Comparison of ENCODE assay signal across 17 cellular contexts in the genomic region with DNA sequence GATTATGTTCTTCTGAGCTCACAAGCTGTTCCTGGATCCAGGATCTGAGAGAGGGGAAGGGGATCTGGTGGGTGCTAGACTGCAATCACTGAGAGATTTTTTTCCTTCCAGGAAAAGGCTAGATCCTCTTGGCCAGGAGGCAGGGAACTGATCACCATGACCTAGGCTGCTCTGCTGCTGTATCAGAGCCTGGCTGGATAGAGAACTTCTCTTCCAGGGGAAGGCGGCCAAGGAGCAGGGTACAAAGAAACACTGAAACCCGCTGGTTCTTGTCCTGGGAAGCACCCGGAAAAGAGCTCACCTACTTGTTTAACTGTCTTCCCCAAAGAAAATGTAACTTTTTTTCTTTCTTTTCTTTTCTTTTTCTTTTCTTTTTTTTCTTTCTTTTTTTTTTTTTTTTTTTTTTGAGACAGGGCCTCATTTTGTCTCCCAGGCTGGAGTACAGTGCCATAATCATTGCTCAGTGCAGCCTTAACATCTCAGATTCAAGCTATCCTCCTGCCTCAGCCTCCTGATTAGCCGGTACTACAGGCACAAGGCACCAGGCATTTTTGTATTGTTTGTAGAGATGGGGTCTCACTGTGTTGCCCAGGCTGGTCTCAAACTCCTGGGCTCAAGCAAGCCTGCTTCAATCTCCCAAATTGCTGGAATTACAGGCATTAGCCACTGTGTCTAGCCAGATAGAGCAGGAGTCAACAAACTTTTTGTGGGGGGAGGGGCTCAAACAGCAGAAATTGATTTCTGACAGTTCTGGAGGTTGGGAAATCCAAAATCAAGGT. TPM values are rescaled to one million over a fixed set of nuclear protein-coding genes. Genes with fewer than 3 reads are reported as not detected.
DNase-seq lines count a peak whose midpoint lies in the region; ATAC-seq, FAIRE-seq and TF ChIP-seq lines count a peak whose summit lies in the region.
"Had no signal": no experiment of that assay in that cellular context is flagged by ENCODE, and none has a peak within 500 bp of the region (broad histone marks: within the 10 kb centered on the region; RNA-seq: fewer than 3 reads in every experiment).

No MANE protein-coding gene starts in this region.

- no peaks in the 10 kb centered on the region for H3K36me3 ChIP-seq in WERI-Rb-1
- H3K36me3 ChIP-seq in HepG2 (replicated peaks in 1 of 2; ENCODE audit: control insufficient read depth in 1 of 2, insufficient read depth in 2 of 2, low read length in 2 of 2), result no peaks in the 10 kb centered on the region
- no peaks in the 10 kb centered on the region for H3K36me3 ChIP-seq in MM.1S (replicated peaks; ENCODE audit: insufficient read depth, low read length)
- no peaks in the 10 kb centered on the region for H3K36me3 ChIP-seq in esophagus squamous epithelium

- in situ Hi-C loops in HepG2 (cut with HindIII; ENCODE audit: extremely low pct_ligation_motif_present, low pct_unique_long_range_greater_than_20kb), result no loop called here

- H3K9ac ChIP-seq in HepG2 (ENCODE audit: insufficient read depth, low read depth, low read length) (no peak overlapping the region), MM.1S (ENCODE audit: low read length) (no peak overlapping the region)
- H3K9ac ChIP-seq: SK-N-SH had no signal

- H4K20me1 ChIP-seq in HepG2 (ENCODE audit: insufficient read depth, low read length) (no peaks in the 10 kb centered on the region), MM.1S (ENCODE audit: insufficient read depth, low read length) (no peaks in the 10 kb centered on the region)

- H3K27me3 ChIP-seq in WERI-Rb-1 (ENCODE audit: insufficient read depth, low read depth, severe bottlenecking) (no peaks in the 10 kb centered on the region), HepG2 (ENCODE audit: control insufficient read depth in 1 of 2, insufficient read depth in 2 of 2, low read length in 2 of 2) (peaks cover 0 to 7% of the 10 kb centered on the region in 2 experiments; a peak in 3 of 5 replicates), MM.1S (replicated peaks; ENCODE audit: insufficient read depth, low read length) (no peaks in the 10 kb centered on the region), esophagus squamous epithelium (peaks cover 0 to 10% (median 0%) of the 10 kb centered on the region in 4 donors)

- no peaks in the 10 kb centered on the region for H3K36me3 Mint-ChIP-seq in activated naive CD4-positive, alpha-beta T cell treated with anti-CD3 and anti-CD28 coated beads for 36 hours (ENCODE audit: low read depth)
- H3K36me3 Mint-ChIP-seq: CD4-positive, CD25-positive, alpha-beta regulatory T cell had no signal

- TF ChIP-seq RAD21 in HepG2 (CRISPR knock-in tag; IDR thresholded peaks at IDR 0.05), result no peak

- no peak overlapping the region for H3K4me3 Mint-ChIP-seq in activated naive CD4-positive, alpha-beta T cell treated with anti-CD3 and anti-CD28 coated beads for 36 hours
- H3K4me3 Mint-ChIP-seq: CD4-positive, CD25-positive, alpha-beta regulatory T cell; HFFc6 had no signal

- no peaks in the 10 kb centered on the region for H3K79me2 ChIP-seq in HepG2 (ENCODE audit: insufficient read depth, low read length)
- H3K79me2 ChIP-seq in MM.1S (ENCODE audit: low read length), result no peaks in the 10 kb centered on the region

- 43% methylated on average over 4 of the region's 4 CpGs for WGBS in HepG2 (ENCODE audit: low lambda C conversion rate)
- WGBS in esophagus squamous epithelium, 2 donors, result 53 to 62% methylated on average over 3 to 4 of the region's 4 CpGs

- TF ChIP-seq EP300 in HepG2 (IDR thresholded peaks at IDR 0.05; ENCODE audit: low read depth in 2 of 2, low read length in 2 of 2) (no peak), HepG2 (CRISPR knock-in tag; IDR thresholded peaks at IDR 0.05; ENCODE audit: borderline replicate concordance) (no peak)

- DNase-seq in NCI-H2171 (lab: John Stamatoyannopoulos, UW) (peak; percentile 75), WERI-Rb-1 (peak; percentile 46), HepG2 (ENCODE audit: low spot score) (no peak), MM.1S (no peak), esophagus squamous epithelium (lab: John Stamatoyannopoulos, UW) (no peak), SKM-1 treated with dmso at 0.1 percent for 144 hours (lab: John Stamatoyannopoulos, UW; ENCODE audit: unreplicated experiment) (no peak)
- no peak for DNase-seq in activated naive CD4-positive, alpha-beta T cell treated with anti-CD3 and anti-CD28 coated beads for 36 hours
- DNase-seq: CD4-positive, CD25-positive, alpha-beta regulatory T cell; EL; GF-D8; H7; HFFc6; NCI-H187; NCI-H774; SIG-M5; SK-N-SH had no signal

- CTCF ChIA-PET in HepG2 (lab: Yijun Ruan, JAX; ENCODE audit: low intra/inter-chr PET ratio, low total read pairs), result no interaction called here
- CTCF ChIA-PET in activated naive CD4-positive, alpha-beta T cell treated with anti-CD3 and anti-CD28 coated beads for 36 hours (lab: Charles Lee), result interaction anchor here (1.1 kb wide), 2 partner anchors 11 to 100 kb away, joined by 3 to 4 read pairs; no protein-coding TSS in a partner anchor

- H3K27ac Mint-ChIP-seq in activated naive CD4-positive, alpha-beta T cell treated with anti-CD3 and anti-CD28 coated beads for 36 hours, result no peak overlapping the region
- H3K27ac Mint-ChIP-seq: HFFc6 had no signal

- no peak overlapping the region for H3K4me3 ChIP-seq in WERI-Rb-1 (ENCODE audit: low read depth, low read length)
- no peak overlapping the region for H3K4me3 ChIP-seq in HepG2 (replicated peaks in 1 of 3; ENCODE audit: insufficient read depth in 1 of 3, low read depth in 2 of 3, low read length in 3 of 3)
- no peak overlapping the region for H3K4me3 ChIP-seq in MM.1S (ENCODE audit: low read length)
- no peak overlapping the region for H3K4me3 ChIP-seq in esophagus squamous epithelium

- TF ChIP-seq POLR2A in HepG2 (IDR thresholded peaks at IDR 0.05; ENCODE audit: insufficient read depth in 1 of 2, low read depth in 2 of 2, low read length in 2 of 2) (no peak), esophagus squamous epithelium (IDR thresholded peaks at IDR 0.05) (no peak)

- H3K27ac ChIP-seq in WERI-Rb-1, result peak overlapping the region; percentile 78
- H3K27ac ChIP-seq in HepG2 (ENCODE audit: extremely low read length, insufficient read depth, low read length), result no peak overlapping the region
- no peak overlapping the region for H3K27ac ChIP-seq in MM.1S (ENCODE audit: low read length)
- no peak overlapping the region for H3K27ac ChIP-seq in esophagus squamous epithelium
- H3K27ac ChIP-seq: HL-60 had no signal

- no peaks in the 10 kb centered on the region for H3K9me3 Mint-ChIP-seq in activated naive CD4-positive, alpha-beta T cell treated with anti-CD3 and anti-CD28 coated beads for 36 hours
- H3K9me3 Mint-ChIP-seq: CD4-positive, CD25-positive, alpha-beta regulatory T cell; HFFc6 had no signal

- H3K4me1 ChIP-seq in HepG2 (ENCODE audit: insufficient read depth, low read length) (0 out of 2 replicates have a peak, but pooled peaks cover 6% of the 10 kb centered on the region), MM.1S (ENCODE audit: low read length) (no peaks in the 10 kb centered on the region), esophagus squamous epithelium (no peaks in the 10 kb centered on the region)

- H2AFZ ChIP-seq in HepG2 (ENCODE audit: low read length) (no peak overlapping the region), MM.1S (ENCODE audit: low read length) (no peak overlapping the region)

- H3K27me3 Mint-ChIP-seq in activated naive CD4-positive, alpha-beta T cell treated with anti-CD3 and anti-CD28 coated beads for 36 hours (ENCODE audit: low read depth), result no peaks in the 10 kb centered on the region

- no peak for FAIRE-seq in HepG2 (lab: Jason Lieb, UNC)

- ATAC-seq in HepG2, result no peak

- peaks cover 3% of the 10 kb centered on the region for H3K9me3 ChIP-seq in WERI-Rb-1 (ENCODE audit: severe bottlenecking)
- no peaks in the 10 kb centered on the region for H3K9me3 ChIP-seq in HepG2 (ENCODE audit: low read length)
- no peaks in the 10 kb centered on the region for H3K9me3 ChIP-seq in MM.1S (replicated peaks; ENCODE audit: insufficient read depth, low read length)
- no peaks in the 10 kb centered on the region for H3K9me3 ChIP-seq in esophagus squamous epithelium
- H3K9me3 ChIP-seq: SK-N-SH had no signal

- BruUV-seq in HepG2 (replicated peaks; lab: Mats Ljungman, UMichigan), result no TSS peak

- no peaks in the 10 kb centered on the region for H3F3A ChIP-seq in MM.1S (ENCODE audit: insufficient read depth, low read length)

- H3K4me2 ChIP-seq in HepG2 (ENCODE audit: low read depth, low read length), result no peak overlapping the region
- H3K4me2 ChIP-seq in MM.1S (ENCODE audit: low read depth, low read length), result no peak overlapping the region
- H3K4me2 ChIP-seq: SK-N-SH had no signal

- TF ChIP-seq CTCF in WERI-Rb-1 (IDR thresholded peaks at IDR 0.05; ENCODE audit: low read depth, low read length) (no peak), HepG2 (CRISPR knock-in tag; IDR thresholded peaks at IDR 0.05) (no peak), MM.1S (IDR thresholded peaks at IDR 0.05; ENCODE audit: low read length) (no peak), esophagus squamous epithelium (IDR thresholded peaks at IDR 0.05) (no peak)

- H3K4me1 Mint-ChIP-seq in activated naive CD4-positive, alpha-beta T cell treated with anti-CD3 and anti-CD28 coated beads for 36 hours (ENCODE audit: low read depth), result no peaks in the 10 kb centered on the region
- H3K4me1 Mint-ChIP-seq: CD4-positive, CD25-positive, alpha-beta regulatory T cell had no signal

- POLR2A ChIA-PET in HepG2 (lab: Yijun Ruan, JAX), result interaction anchor here (1.1 to 2.7 kb wide), 2 partner anchors 12 to 16 kb away, joined by 3 to 11 read pairs; no protein-coding TSS in a partner anchor

- intact Hi-C loops in HepG2 (cut with micrococcal nuclease; ENCODE audit: unreplicated experiment) (no loop called here), esophagus squamous epithelium (cut with DNase I) (no loop called here)
- intact Hi-C loops in activated naive CD4-positive, alpha-beta T cell treated with anti-CD3 and anti-CD28 coated beads for 36 hours (cut with micrococcal nuclease), result no loop called here

- H3K9me2 ChIP-seq in MM.1S (replicated peaks; ENCODE audit: insufficient read depth, low read length), result no peaks in the 10 kb centered on the region
- H3K9me2 ChIP-seq: SK-N-SH had no signal

RNA-seq across cellular contexts. Expression of gene RPS6KA1, which starts 12.4 kb away (rescaled TPM):
- total RNA-seq in HepG2 (2016; rRNA removed; fragmentation: Illumina TruSeq; extraction: Trizol) (24.0 and 24.2 TPM in 2 replicates), esophagus squamous epithelium (10 to 100 TPM; 24.0 to 49.7 (median 37.7) TPM)
- 6.4 and 8.1 TPM in 2 replicates for total RNA-seq in HepG2 (2016; cell fraction: cytosol; rRNA removed; fragmentation: Illumina TruSeq; extraction: Trizol; ENCODE audit: low read depth)
- total RNA-seq in HepG2 (2016; cell fraction: insoluble cytoplasmic fraction; rRNA removed; fragmentation: Illumina TruSeq; extraction: Trizol), result 23.3 and 24.8 TPM in 2 replicates
- total RNA-seq in HepG2 (2016; cell fraction: membrane; rRNA removed; fragmentation: Illumina TruSeq; extraction: Trizol), result 14.4 and 16.8 TPM in 2 replicates
- total RNA-seq in HepG2 (2016; cell fraction: nucleus; rRNA removed; fragmentation: Illumina TruSeq; extraction: Trizol), result 17.9 and 19.0 TPM in 2 replicates
- polyA plus RNA-seq in HepG2 (2011; rRNA removed), result 19.6 and 22.1 TPM in 2 replicates
- polyA plus RNA-seq in HepG2 (2011; cell fraction: cytosol; rRNA removed), result 15.0 and 20.1 TPM in 2 replicates
- 28.9 and 37.3 TPM in 2 replicates for polyA plus RNA-seq in HepG2 (2011; cell fraction: nucleus; rRNA removed)
- polyA plus RNA-seq in HepG2 (2012), result 14.7 and 15.4 TPM in 2 replicates
- 4.1 and 4.3 TPM in 2 replicates for polyA plus RNA-seq in HepG2 (2016; cell fraction: cytosol; fragmentation: Illumina TruSeq; extraction: Trizol; ENCODE audit: low read depth)
- polyA plus RNA-seq in HepG2 (2016; cell fraction: insoluble cytoplasmic fraction; fragmentation: Illumina TruSeq; extraction: Trizol; ENCODE audit: low read depth), result 20.9 and 24.6 TPM in 2 replicates
- 10.2 and 12.6 TPM in 2 replicates for polyA plus RNA-seq in HepG2 (2016; cell fraction: membrane; fragmentation: Illumina TruSeq; extraction: Trizol; ENCODE audit: low read depth)
- polyA plus RNA-seq in HepG2 (2016; cell fraction: nucleus; fragmentation: Illumina TruSeq; extraction: Trizol; ENCODE audit: insufficient read depth, low read depth), result 28.1 and 28.2 TPM in 2 replicates
- polyA minus RNA-seq in HepG2 (2011; rRNA and poly(A)+ RNA removed; ENCODE audit: low replicate concordance), result 43.2 and 122 TPM in 2 replicates
- 22.6 TPM in 2 replicates for polyA minus RNA-seq in HepG2 (2011; cell fraction: cytosol; rRNA and poly(A)+ RNA removed)
- 18.8 and 26.6 TPM in 2 replicates for polyA minus RNA-seq in HepG2 (2011; cell fraction: nucleus; rRNA and poly(A)+ RNA removed)
- 10 to 100 TPM; 83.5 to 86.4 TPM for total RNA-seq in activated naive CD4-positive, alpha-beta T cell treated with anti-CD3 and anti-CD28 coated beads for 36 hours

RNA-seq across cellular contexts. Expression of gene HMGN2, which starts 44.9 kb away (rescaled TPM):
- total RNA-seq in HepG2 (2016; rRNA removed; fragmentation: Illumina TruSeq; extraction: Trizol), result 343 and 366 TPM in 2 replicates
- total RNA-seq in HepG2 (2016; cell fraction: cytosol; rRNA removed; fragmentation: Illumina TruSeq; extraction: Trizol; ENCODE audit: low read depth), result 106 and 134 TPM in 2 replicates
- total RNA-seq in HepG2 (2016; cell fraction: insoluble cytoplasmic fraction; rRNA removed; fragmentation: Illumina TruSeq; extraction: Trizol), result 330 and 394 TPM in 2 replicates
- total RNA-seq in HepG2 (2016; cell fraction: membrane; rRNA removed; fragmentation: Illumina TruSeq; extraction: Trizol), result 252 and 289 TPM in 2 replicates
- total RNA-seq in HepG2 (2016; cell fraction: nucleus; rRNA removed; fragmentation: Illumina TruSeq; extraction: Trizol), result 211 and 250 TPM in 2 replicates
- 40.5 and 63.4 TPM in 2 replicates for polyA plus RNA-seq in HepG2 (2011; rRNA removed)
- 39.3 and 41.3 TPM in 2 replicates for polyA plus RNA-seq in HepG2 (2011; cell fraction: cytosol; rRNA removed)
- 64.0 and 72.1 TPM in 2 replicates for polyA plus RNA-seq in HepG2 (2011; cell fraction: nucleus; rRNA removed)
- 76.3 and 137 TPM in 2 replicates for polyA plus RNA-seq in HepG2 (2012)
- polyA plus RNA-seq in HepG2 (2016; cell fraction: cytosol; fragmentation: Illumina TruSeq; extraction: Trizol; ENCODE audit: low read depth), result 124 and 165 TPM in 2 replicates
- polyA plus RNA-seq in HepG2 (2016; cell fraction: insoluble cytoplasmic fraction; fragmentation: Illumina TruSeq; extraction: Trizol; ENCODE audit: low read depth), result 554 and 565 TPM in 2 replicates
- 241 and 288 TPM in 2 replicates for polyA plus RNA-seq in HepG2 (2016; cell fraction: membrane; fragmentation: Illumina TruSeq; extraction: Trizol; ENCODE audit: low read depth)
- polyA plus RNA-seq in HepG2 (2016; cell fraction: nucleus; fragmentation: Illumina TruSeq; extraction: Trizol; ENCODE audit: insufficient read depth, low read depth), result 428 and 433 TPM in 2 replicates
- 13.9 and 49.7 TPM in 2 replicates for polyA minus RNA-seq in HepG2 (2011; rRNA and poly(A)+ RNA removed; ENCODE audit: low replicate concordance)
- polyA minus RNA-seq in HepG2 (2011; cell fraction: cytosol; rRNA and poly(A)+ RNA removed), result 13.2 and 16.1 TPM in 2 replicates
- 61.7 and 80.5 TPM in 2 replicates for polyA minus RNA-seq in HepG2 (2011; cell fraction: nucleus; rRNA and poly(A)+ RNA removed)
- 100 to 1,000 TPM; 883 to 886 TPM for total RNA-seq in activated naive CD4-positive, alpha-beta T cell treated with anti-CD3 and anti-CD28 coated beads for 36 hours
- total RNA-seq in esophagus squamous epithelium, result 100 to 1,000 TPM; 105 to 312 (median 243) TPM

Comparison
In these comparisons a context has a peak if more than half of its experiments do, and no peak if none do; other contexts are left out.
1. DNase-seq: peak in NCI-H2171 (single experiment) and WERI-Rb-1 (single experiment); none in HepG2 (single experiment), MM.1S (single experiment), activated naive CD4-positive, alpha-beta T cell treated with anti-CD3 and anti-CD28 coated beads for 36 hours (single experiment), esophagus squamous epithelium (single experiment) and SKM-1 treated with dmso at 0.1 percent for 144 hours (single experiment).